Comparison of ENCODE assay signal across 10 cellular contexts in the genomic region with DNA sequence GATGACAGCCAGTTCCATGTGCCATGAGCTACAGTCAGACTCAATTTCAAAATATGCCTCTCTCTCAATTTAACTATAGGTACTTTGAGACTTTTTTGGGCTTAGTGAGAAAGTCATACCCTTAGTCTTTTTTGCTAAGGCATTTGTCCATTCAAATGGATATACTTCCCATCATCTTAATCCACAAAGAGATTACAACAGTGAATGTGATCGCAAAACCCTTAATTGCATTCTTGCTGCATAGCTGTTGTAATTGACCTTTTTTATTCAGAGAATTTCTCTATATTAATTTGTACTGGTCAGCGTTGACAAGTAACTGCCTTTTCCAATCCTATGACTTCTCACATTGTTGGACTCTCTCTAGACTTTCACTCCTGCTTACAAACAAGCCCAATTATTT.
"Had no signal": no experiment of that assay in that cellular context is flagged by ENCODE, and none has a peak within 500 bp of the region (broad histone marks: within the 10 kb centered on the region; RNA-seq: fewer than 3 reads in every experiment).

No MANE protein-coding gene starts in this region.

- H3K36me3 ChIP-seq: HAP-1 had no signal

- H3K27ac ChIP-seq: GM23248, KMS-11 had no signal

- DNase-seq: GM23248, GOT3, H7, HFFc6, IMR-90, Karpas-422, KBM-7 had no signal

- H3K4me3 ChIP-seq: GM23248, HAP-1 had no signal

- H3K9ac ChIP-seq: GM23248, KMS-11 had no signal

- H3K9me3 ChIP-seq: HAP-1 had no signal

- ATAC-seq: HCT116 had no signal

- H3K4me2 ChIP-seq: KMS-11 had no signal
